ENCODE assay signal across 8 cellular contexts in genomic region chr17:78840780-78841611, GRCh38. TPM values are rescaled to one million over a fixed set of nuclear protein-coding genes. Genes with fewer than 3 reads are reported as not detected.
DNase-seq lines count a peak whose midpoint lies in the region; ATAC-seq and TF ChIP-seq lines count a peak whose summit lies in the region.

USP36 (minus strand) TSS chr17:78840814; CDS start chr17:78836363, 4,451 bp downstream.

- H3K36me3 ChIP-seq in right lobe of liver: peaks cover 0 to 20% (median 10%) of the 10 kb centered on the region in 4 donors

- ATAC-seq in GM19438 (IDR thresholded peaks at IDR 0.05; ENCODE audit: low read depth, unreplicated experiment) (peak; percentile 85), HG03575 (IDR thresholded peaks at IDR 0.05; ENCODE audit: extremely low read depth, insufficient number of reproducible peaks, low FRiP score, unreplicated experiment) (peak; percentile 49), right lobe of liver (peak; percentile 90 to 95 (median 93))

- CTCF ChIA-PET in activated CD4-positive, alpha-beta memory T cell treated with anti-CD3 and anti-CD28 coated beads for 36 hours (lab: Charles Lee): interaction anchor here (0.6 to 3.4 kb wide), 4 partner anchors 25 to 344 kb away, joined by 3 to 13 read pairs (median 8); no protein-coding TSS in a partner anchor

- H3K27ac ChIP-seq in dorsolateral prefrontal cortex: peak within 1 kb of the TSS; percentile 88 to 100 (median 97)
- H3K27ac ChIP-seq in right lobe of liver: peak within 1 kb of the TSS; percentile 98 to 100 (median 99)

- H3K4me3 Mint-ChIP-seq in activated CD4-positive, alpha-beta memory T cell treated with anti-CD3 and anti-CD28 coated beads for 36 hours: peak within 1 kb of the TSS; percentile 84

- H3K9me3 Mint-ChIP-seq in activated CD4-positive, alpha-beta memory T cell treated with anti-CD3 and anti-CD28 coated beads for 36 hours: no peaks in the 10 kb centered on the region

- H3K27me3 ChIP-seq in dorsolateral prefrontal cortex: no peaks in the 10 kb centered on the region
- H3K27me3 ChIP-seq in right lobe of liver: no peaks in the 10 kb centered on the region

- peak within 1 kb of the TSS; percentile 89 for H3K27ac Mint-ChIP-seq in activated CD4-positive, alpha-beta memory T cell treated with anti-CD3 and anti-CD28 coated beads for 36 hours

- H3K4me1 Mint-ChIP-seq in activated CD4-positive, alpha-beta memory T cell treated with anti-CD3 and anti-CD28 coated beads for 36 hours (ENCODE audit: low read depth): peaks cover 46% of the 10 kb centered on the region

- TF ChIP-seq POLR2A in right lobe of liver (IDR thresholded peaks at IDR 0.05): peak; percentile 96

- WGBS in right lobe of liver (ENCODE audit: insufficient coverage, low coverage, low lambda C conversion rate, missing lambda C conversion rate): 2% methylated on average over 11 of the region's 74 CpGs

- DNase-seq in CD1c-positive myeloid dendritic cell (ENCODE audit: extremely low spot score) (peak; percentile 100), NCI-H82 treated with DMSO at 0.1 percent for 48 hours (lab: John Stamatoyannopoulos, UW; ENCODE audit: unreplicated experiment) (peak; percentile 93), dorsolateral prefrontal cortex (peak; percentile 100), right lobe of liver (peak; percentile 99 to 100 (median 100))
- peak; percentile 100 for DNase-seq in activated CD4-positive, alpha-beta memory T cell treated with anti-CD3 and anti-CD28 coated beads for 36 hours
- DNase-seq in stimulated activated CD4-positive, alpha-beta T cell treated with anti-CD3 and anti-CD28 coated beads, Interleukin-4, amount 100 ng/mL, for 4 hours: peak; percentile 99 to 100

- peaks cover 27% of the 10 kb centered on the region for H3K36me3 Mint-ChIP-seq in activated CD4-positive, alpha-beta memory T cell treated with anti-CD3 and anti-CD28 coated beads for 36 hours

- peaks cover 0 to 18% (median 5%) of the 10 kb centered on the region in 4 donors for H3K4me1 ChIP-seq in right lobe of liver

- POLR2A ChIA-PET in activated CD4-positive, alpha-beta memory T cell treated with anti-CD3 and anti-CD28 coated beads for 36 hours (lab: Charles Lee): interaction anchor here (0.7 to 2.2 kb wide), 3 partner anchors 20 to 106 kb away, joined by 3 to 6 read pairs (median 3); no protein-coding TSS in a partner anchor

- no peaks in the 10 kb centered on the region for H3K27me3 Mint-ChIP-seq in activated CD4-positive, alpha-beta memory T cell treated with anti-CD3 and anti-CD28 coated beads for 36 hours

- H3K9me3 ChIP-seq in right lobe of liver: no peaks in the 10 kb centered on the region

- TF ChIP-seq CTCF in dorsolateral prefrontal cortex (IDR thresholded peaks at IDR 0.05 in 54 of 56, conservative IDR thresholded peaks at IDR 0.05 in 2 of 56; ENCODE audit: low read depth in 1 of 56, partially characterized antibody in 56 of 56) (peak in 27 of 56 donors; percentile 5 to 53 (median 29)), right lobe of liver (IDR thresholded peaks at IDR 0.05) (peak in 3 of 4 donors; percentile 8 to 18 (median 13))

- intact Hi-C loops in activated CD4-positive, alpha-beta memory T cell treated with anti-CD3 and anti-CD28 coated beads for 36 hours (cut with micrococcal nuclease): loop anchor here (1.0 to 10.0 kb wide), 5 partner anchors 34 to 485 kb away; partner anchors contain the start of gene CYTH1
- intact Hi-C loops in dorsolateral prefrontal cortex (cut with DNase I) (loop anchor here in 1 of 2 donors (5.0 kb wide), 1 partner anchor 59 kb away; the partner anchor contains the start of gene CYTH1), right lobe of liver (cut with DNase I) (no loop called here)

- H3K4me3 ChIP-seq in dorsolateral prefrontal cortex: peak within 1 kb of the TSS; percentile 76 to 100 (median 97)
- peak within 1 kb of the TSS; percentile 67 to 95 (median 93) for H3K4me3 ChIP-seq in right lobe of liver

RNA-seq across cellular contexts. Expression of gene USP36, which starts in this region (rescaled TPM):
- 10 to 100 TPM; 71.2 to 74.3 TPM for total RNA-seq in activated CD4-positive, alpha-beta memory T cell treated with anti-CD3 and anti-CD28 coated beads for 36 hours
- total RNA-seq in dorsolateral prefrontal cortex (10 to 100 TPM; 39.1 to 90.9 (median 60.5) TPM), right lobe of liver (10 to 100 TPM; 12.7 to 27.8 (median 18.7) TPM)

Comparison
In these comparisons a context has a peak if more than half of its experiments do, and no peak if none do; other contexts are left out.
1. Peak in every context shown above with its lines: DNase-seq, ATAC-seq, H3K4me3 ChIP-seq and H3K27ac ChIP-seq.